ENCODE assay signal across 26 cellular contexts in genomic region chr11:18019650-18020049, GRCh38. TPM values are rescaled to one million over a fixed set of nuclear protein-coding genes. Genes with fewer than 3 reads are reported as not detected.
"Had no signal": no experiment of that assay in that cellular context is flagged by ENCODE, and none has a peak within 500 bp of the region (broad histone marks: within the 10 kb centered on the region; RNA-seq: fewer than 3 reads in every experiment).

No MANE protein-coding gene starts in this region.

- H3K36me3 ChIP-seq: colonic mucosa, esophagus muscularis mucosa, esophagus squamous epithelium, gastroesophageal sphincter, heart left ventricle, heart right ventricle had no signal

- H3K4me1 ChIP-seq: colonic mucosa, esophagus muscularis mucosa, esophagus squamous epithelium, foreskin keratinocyte, gastrocnemius medialis, gastroesophageal sphincter, heart left ventricle, heart right ventricle had no signal

- H3K4me3 ChIP-seq: colonic mucosa, coronary artery, dorsolateral prefrontal cortex, esophagus muscularis mucosa, esophagus squamous epithelium, gastrocnemius medialis, gastroesophageal sphincter, heart left ventricle, heart right ventricle had no signal

- ATAC-seq: effector memory CD8-positive, alpha-beta T cell; esophagus mucosa; foreskin keratinocyte; gastrocnemius medialis; gastroesophageal sphincter; heart left ventricle; heart right ventricle had no signal

- H3K9me3 ChIP-seq: colonic mucosa, esophagus muscularis mucosa, esophagus squamous epithelium, gastrocnemius medialis, gastroesophageal sphincter, heart left ventricle, heart right ventricle had no signal

- DNase-seq: colonic mucosa; cortex of kidney; dermis blood vessel endothelial cell; dorsolateral prefrontal cortex; effector CD4-positive, alpha-beta T cell; effector CD8-positive, alpha-beta T cell; effector memory CD4-positive, alpha-beta T cell; effector memory CD8-positive, alpha-beta T cell; endodermal cell; erythroblast; esophagus squamous epithelium; foreskin fibroblast; foreskin keratinocyte; foreskin melanocyte; gastrocnemius medialis; glutamatergic neuron; head of caudate nucleus; heart left ventricle; heart right ventricle had no signal

- FAIRE-seq: endothelial cell of umbilical vein had no signal

- H3K27me3 ChIP-seq: colonic mucosa, dorsolateral prefrontal cortex, esophagus muscularis mucosa, esophagus squamous epithelium, gastrocnemius medialis, gastroesophageal sphincter, heart left ventricle, heart right ventricle had no signal

- H3K27ac ChIP-seq: colonic mucosa, coronary artery, dorsolateral prefrontal cortex, epithelial cell of prostate, esophagus muscularis mucosa, esophagus squamous epithelium, foreskin keratinocyte, gastrocnemius medialis, gastroesophageal sphincter, heart left ventricle, heart right ventricle had no signal

RNA-seq across cellular contexts. Expression of gene TPH1, which starts 26.4 kb away (rescaled TPM):
- total RNA-seq: epithelial cell of proximal tubule had no signal
